8 cellular contexts compared by ENCODE assay signal in the genomic region with DNA sequence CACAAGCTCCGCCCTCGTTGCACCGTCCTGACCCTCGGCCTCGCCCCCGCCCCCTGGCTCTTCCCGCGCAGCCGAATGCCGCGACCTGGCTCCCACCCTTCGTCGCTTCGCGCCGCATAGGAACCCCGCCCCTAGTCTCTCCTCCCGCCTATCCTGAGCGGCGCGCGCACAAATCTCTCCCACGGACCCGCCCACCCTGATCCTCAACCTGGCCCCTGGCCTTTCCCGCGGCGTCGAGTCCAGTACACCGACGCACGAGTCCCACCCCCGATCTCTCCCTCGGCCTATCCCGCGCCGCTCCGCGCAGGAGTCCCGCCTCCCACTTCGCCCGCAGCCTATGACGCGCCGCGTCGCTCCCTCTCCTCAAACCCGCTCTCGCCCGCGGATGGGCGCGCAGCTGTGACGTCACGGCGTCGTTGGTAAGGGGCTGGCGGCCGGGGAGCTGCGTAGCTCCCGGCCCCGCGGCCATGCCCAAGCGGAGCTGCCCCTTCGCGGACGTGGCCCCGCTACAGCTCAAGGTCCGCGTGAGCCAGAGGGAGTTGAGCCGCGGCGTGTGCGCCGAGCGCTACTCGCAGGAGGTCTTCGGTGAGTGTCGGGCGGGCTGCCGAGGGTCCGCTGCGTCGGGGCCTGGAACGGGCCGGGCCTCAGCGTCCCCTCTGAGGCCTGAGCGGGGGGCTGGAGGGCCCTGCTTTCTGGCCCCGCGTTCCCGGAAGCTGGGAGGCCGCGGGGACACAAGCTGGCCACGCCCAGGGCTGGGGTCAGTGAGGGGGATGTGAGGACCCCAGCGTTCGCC. TPM values are rescaled to one million over a fixed set of nuclear protein-coding genes. Genes with fewer than 3 reads are reported as not detected.
A peak's percentile ranks its signal among the peaks of the same experiment; 100 is the strongest.
DNase-seq lines count a peak whose midpoint lies in the region; ATAC-seq and TF ChIP-seq lines count a peak whose summit lies in the region.

A gene with protein sequence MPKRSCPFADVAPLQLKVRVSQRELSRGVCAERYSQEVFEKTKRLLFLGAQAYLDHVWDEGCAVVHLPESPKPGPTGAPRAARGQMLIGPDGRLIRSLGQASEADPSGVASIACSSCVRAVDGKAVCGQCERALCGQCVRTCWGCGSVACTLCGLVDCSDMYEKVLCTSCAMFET (plus strand): TSS at position 413 of the 793 bp plus-strand sequence. CDS start 55 bp downstream, at position 468.

- TF ChIP-seq CTCF in GM13976 (IDR thresholded peaks at IDR 0.05; ENCODE audit: borderline replicate concordance, control extremely low read depth, extremely low read depth, insufficient read depth, missing control alignments) (peak; percentile 7), heart left ventricle (IDR thresholded peaks at IDR 0.05) (no peak), type B pancreatic cell (conservative IDR thresholded peaks at IDR 0.05) (no peak)

- peak; percentile 81 to 92 for TF ChIP-seq POLR2A in heart left ventricle (IDR thresholded peaks at IDR 0.05)

- H3K4me3 ChIP-seq in heart left ventricle: peak within 1 kb of the TSS; percentile 68 to 100 (median 87)

- WGBS in heart left ventricle, 4 donors: 0 to 1% (median 1%) methylated on average over 66 to 95 of the region's 95 CpGs

- H3K27me3 Mint-ChIP-seq in type B pancreatic cell: no peaks in the 10 kb centered on the region

- H3K9me3 Mint-ChIP-seq in type B pancreatic cell: no peaks in the 10 kb centered on the region

- in situ Hi-C loops in GM13976 (cut with MboI; ENCODE audit: low sequenced_read_pairs, unreplicated experiment): no loop called here

- peaks cover 0 to 34% (median 24%) of the 10 kb centered on the region in 12 donors for H3K4me1 ChIP-seq in heart left ventricle

- DNase-seq in GM13976 (ENCODE audit: low spot score) (peak; percentile 100), NCI-H146 treated with DMSO at 0.1 percent for 48 hours (lab: John Stamatoyannopoulos, UW; ENCODE audit: unreplicated experiment) (peak; percentile 100), amniotic epithelial cell (ENCODE audit: low read depth) (peak; percentile 99), heart left ventricle (peak; percentile 100), pons (ENCODE audit: low spot score) (peak; percentile 98), type B pancreatic cell (ENCODE audit: extremely low spot score, unreplicated experiment) (peak; percentile 100)

- H3K27ac Mint-ChIP-seq in type B pancreatic cell: peak within 1 kb of the TSS; percentile 95

- H3K36me3 ChIP-seq in heart left ventricle: peaks cover 0 to 29% (median 26%) of the 10 kb centered on the region in 9 donors

- peak within 1 kb of the TSS; percentile 90 for H3K4me3 Mint-ChIP-seq in type B pancreatic cell

- H3K4me1 Mint-ChIP-seq in type B pancreatic cell (ENCODE audit: unreplicated experiment): peaks cover 35% of the 10 kb centered on the region

- no peaks in the 10 kb centered on the region for H3K9me3 ChIP-seq in heart left ventricle

- H3K36me3 Mint-ChIP-seq in type B pancreatic cell: peaks cover 11% of the 10 kb centered on the region

- ATAC-seq in HG02870 (IDR thresholded peaks at IDR 0.05; ENCODE audit: unreplicated experiment) (peak; percentile 91), heart left ventricle (peak; percentile 95 to 97 (median 95))

- H3K27ac ChIP-seq in heart left ventricle: peak within 1 kb of the TSS in 11 of 12 donors; percentile 58 to 95 (median 88)

- H3K27me3 ChIP-seq in heart left ventricle: no peaks in the 10 kb centered on the region

- intact Hi-C loops in T-helper 1 cell treated with Interleukin-12 subunit alpha and Interleukin-12 subunit beta and Interleukin-4 antibody, amounts not matched to agents 30 ng/mL and 1 ng/mL, for 36 hours (cut with micrococcal nuclease): loop anchor here (1.0 to 10.0 kb wide), 17 partner anchors 15 to 1808 kb away; a partner anchor contains a TSS
- intact Hi-C loops in heart left ventricle (cut with DNase I): loop anchor here in 2 of 10 donors (1.0 to 5.0 kb wide), 2 partner anchors 31 to 39 kb away; no protein-coding TSS in a partner anchor

RNA-seq across cellular contexts. Expression of the gene that starts here (rescaled TPM):
- 90.2 and 93.1 TPM in 2 replicates for total RNA-seq in T-helper 1 cell treated with Interleukin-12 subunit alpha and Interleukin-12 subunit beta and Interleukin-4 antibody, amounts not matched to agents 30 ng/mL and 1 ng/mL, for 36 hours
- total RNA-seq in heart left ventricle (100 to 1,000 TPM in 2 of 9 donors, 10 to 100 TPM in 7; 41.0 to 203 (median 53.9) TPM), type B pancreatic cell (ENCODE audit: low replicate concordance) (65.7 and 90.1 TPM in 2 replicates)
- polyA plus RNA-seq in heart left ventricle: 100 to 1,000 TPM; 126 to 191 TPM

Comparison
In these comparisons a context has a peak if more than half of its experiments do, and no peak if none do; other contexts are left out.
1. Peak in every context shown above with its lines: DNase-seq, ATAC-seq, H3K4me3 ChIP-seq and H3K27ac ChIP-seq.